Comparison of ENCODE assay signal across 19 cellular contexts in genomic region chr15:89365457-89366055, GRCh38.
"Had no signal": no experiment of that assay in that cellular context is flagged by ENCODE, and none has a peak within 500 bp of the region (broad histone marks: within the 10 kb centered on the region; RNA-seq: fewer than 3 reads in every experiment).

No MANE protein-coding gene starts in this region.

- H3K4me3 ChIP-seq: coronary artery, lung, spleen, thoracic aorta, transverse colon had no signal

- H3K36me3 ChIP-seq: neutrophil, spleen, thoracic aorta, transverse colon had no signal

- H3K9me3 ChIP-seq: neutrophil, spleen, thoracic aorta, transverse colon had no signal

- DNase-seq: effector CD8-positive, alpha-beta T cell; kidney; left cardiac atrium; left ventricle myocardium superior; mesenchymal stem cell; spleen; stimulated activated CD4-positive, alpha-beta T cell treated with anti-CD3 and anti-CD28 coated beads, Interleukin-15, amount 100 ng/mL, for 24 hours; stimulated activated CD4-positive, alpha-beta T cell treated with anti-CD3 and anti-CD28 coated beads, Interleukin-1b, Interleukin-23, amount 100 ng/mL, for 48 hours; stimulated activated CD4-positive, alpha-beta T cell treated with anti-CD3 and anti-CD28 coated beads, Interleukin-4, amount 100 ng/mL, for 24 hours; stimulated activated naive CD8-positive, alpha-beta T cell treated with anti-CD3 and anti-CD28 coated beads, Interleukin-15, amount 100 ng/mL, for 72 hours; transverse colon had no signal

- H3K27ac ChIP-seq: coronary artery, neutrophil, spleen, thoracic aorta, transverse colon had no signal

- ATAC-seq: esophagus mucosa; left cardiac atrium; left ventricle myocardium superior; natural killer cell treated with Interleukin-12 subunit alpha and Interleukin-12 subunit beta and Interleukin-15 and Interleukin-18, amount 100 ng/mL, for 72 hours; sciatic nerve; stimulated activated memory B cell treated with anti-CD40 and anti-IgM and Interleukin-4, amounts not matched to agents 10 μg/mL and 1 μg/mL and 100 μg/mL, for 72 hours; stimulated activated naive CD8-positive, alpha-beta T cell treated with anti-CD3 and anti-CD28 coated beads, Interleukin-15, amount 100 ng/mL, for 72 hours had no signal
